In genomic region chr3:31159331-31160039, GRCh38 we compare ENCODE assay signal across 19 cellular contexts.
DNase-seq lines count a peak whose midpoint lies in the region; ATAC-seq and TF ChIP-seq lines count a peak whose summit lies in the region.
"Had no signal": no experiment of that assay in that cellular context is flagged by ENCODE, and none has a peak within 500 bp of the region (broad histone marks: within the 10 kb centered on the region; RNA-seq: fewer than 3 reads in every experiment).

No MANE protein-coding gene starts in this region.

- POLR2A ChIA-PET in Caco-2 (lab: Charles Lee), result no interaction called here

- H3K36me3 Mint-ChIP-seq in GM23338 (ENCODE audit: low read depth) (no peaks in the 10 kb centered on the region), Caco-2 (ENCODE audit: insufficient read depth, unreplicated experiment) (no peaks in the 10 kb centered on the region)
- H3K36me3 Mint-ChIP-seq: CD14-positive monocyte had no signal

- BruUV-seq in Caco-2 (replicated peaks; lab: Mats Ljungman, UMichigan), result no TSS peak

- H3F3A ChIP-seq in GM23338 (replicated peaks; ENCODE audit: low read depth), result no peaks in the 10 kb centered on the region

- H3K9me3 ChIP-seq in Caco-2 (no peaks in the 10 kb centered on the region), mucosa of descending colon (no peaks in the 10 kb centered on the region)

- intact Hi-C loops in sciatic nerve (cut with DNase I), result no loop called here
- intact Hi-C loops in Caco-2 (cut with micrococcal nuclease; ENCODE audit: unreplicated experiment), result no loop called here
- intact Hi-C loops in mucosa of descending colon (cut with DNase I, micrococcal nuclease), result no loop called here

- H3K4me3 Mint-ChIP-seq in GM23338 (no peak overlapping the region), Caco-2 (ENCODE audit: unreplicated experiment) (no peak overlapping the region)
- H3K4me3 Mint-ChIP-seq: CD14-positive monocyte, H9 had no signal

- H3K4me1 ChIP-seq in GM23338 (ENCODE audit: insufficient read depth) (no peaks in the 10 kb centered on the region), Caco-2 (no peaks in the 10 kb centered on the region), mucosa of descending colon (ENCODE audit: low read depth) (no peaks in the 10 kb centered on the region)

- no peak for ATAC-seq in GM23338
- peak; percentile 55 for ATAC-seq in sciatic nerve
- ATAC-seq in mucosa of descending colon, result no peak
- ATAC-seq: Right ventricle myocardium inferior had no signal

- H3K4me3 ChIP-seq in GM23338 (no peak overlapping the region), fibroblast of the aortic adventitia (ENCODE audit: low read depth, low read length) (no peak overlapping the region), Caco-2 (ENCODE audit: low read depth, low read length) (no peak overlapping the region), mucosa of descending colon (no peak overlapping the region)

- H2AFZ ChIP-seq in GM23338, result 0 out of 2 replicates have a peak overlapping the region, but pooled peaks have one; percentile 11

- H3K4me1 Mint-ChIP-seq in GM23338, result no peaks in the 10 kb centered on the region
- H3K4me1 Mint-ChIP-seq in Caco-2 (ENCODE audit: low read depth, unreplicated experiment), result no peaks in the 10 kb centered on the region
- H3K4me1 Mint-ChIP-seq: H9 had no signal

- H3K79me2 ChIP-seq in GM23338 (replicated peaks; ENCODE audit: insufficient read depth), result no peaks in the 10 kb centered on the region

- no peaks in the 10 kb centered on the region for H4K20me1 ChIP-seq in GM23338 (replicated peaks; ENCODE audit: insufficient read depth)

- H3K27me3 ChIP-seq in GM23338 (ENCODE audit: insufficient read depth) (no peaks in the 10 kb centered on the region), Caco-2 (replicated peaks; ENCODE audit: control insufficient read depth, insufficient read depth, low read length) (no peaks in the 10 kb centered on the region)

- no peak overlapping the region for H3K27ac ChIP-seq in GM23338 (ENCODE audit: low read depth)
- H3K27ac ChIP-seq: KMS-11 had no signal

- H3K27me3 Mint-ChIP-seq in GM23338 (ENCODE audit: insufficient read depth, low read depth, poor library complexity) (no peaks in the 10 kb centered on the region), Caco-2 (ENCODE audit: insufficient read depth, unreplicated experiment) (no peaks in the 10 kb centered on the region)

- no peak for TF ChIP-seq CTCF in GM23338 (conservative IDR thresholded peaks at IDR 0.05; ENCODE audit: low read depth in 2 of 2)
- no peak for TF ChIP-seq CTCF in fibroblast of the aortic adventitia (IDR thresholded peaks at IDR 0.05; ENCODE audit: insufficient read depth, low read length)
- no peak for TF ChIP-seq CTCF in Caco-2 (IDR thresholded peaks at IDR 0.05; ENCODE audit: insufficient read depth in 1 of 2, low read depth in 1 of 2, low read length in 1 of 2, severe bottlenecking in 1 of 2, unreplicated experiment in 1 of 2)
- no peak for TF ChIP-seq CTCF in mucosa of descending colon (IDR thresholded peaks at IDR 0.05)

- no peak overlapping the region for H3K4me2 ChIP-seq in GM23338
- H3K4me2 ChIP-seq: KMS-11 had no signal

- CTCF ChIA-PET in Caco-2 (lab: Charles Lee), result no interaction called here

- H3K9me3 Mint-ChIP-seq in GM23338 (no peaks in the 10 kb centered on the region), Caco-2 (ENCODE audit: unreplicated experiment) (no peaks in the 10 kb centered on the region)
- H3K9me3 Mint-ChIP-seq: H9 had no signal

- no peaks in the 10 kb centered on the region for H3K9me2 ChIP-seq in GM23338 (ENCODE audit: insufficient read depth)

- DNase-seq in GM23338 (ENCODE audit: low spot score) (no peak), NCI-H446 treated with DMSO at 0.1 percent for 48 hours (lab: John Stamatoyannopoulos, UW) (peak; percentile 30), fibroblast of the aortic adventitia (ENCODE audit: low read depth) (peak; percentile 25), sciatic nerve (ENCODE audit: low spot score) (no peak), Caco-2 (no peak), mucosa of descending colon (no peak), H4 (ENCODE audit: low spot score) (no peak)
- DNase-seq: ACHN; DMS153; GDM1; H9; MV-4-11; NCI-H1930; NCI-H226; NCI-H69; NK-92 treated with Interleukin-12 subunit alpha and Interleukin-12 subunit beta, amount 100 ng/mL, for 24 hours had no signal

- H3K27ac Mint-ChIP-seq in GM23338 (no peak overlapping the region), Caco-2 (ENCODE audit: unreplicated experiment) (no peak overlapping the region)
- H3K27ac Mint-ChIP-seq: CD14-positive monocyte, H9 had no signal

- H3K36me3 ChIP-seq in GM23338 (ENCODE audit: insufficient read depth), result no peaks in the 10 kb centered on the region
- H3K36me3 ChIP-seq in Caco-2 (ENCODE audit: control insufficient read depth, insufficient read depth, low read length), result no peaks in the 10 kb centered on the region
- H3K36me3 ChIP-seq in mucosa of descending colon (ENCODE audit: low read depth), result no peaks in the 10 kb centered on the region

TF ChIP-seq in GM23338, 12 proteins besides CTCF, POLR2A, EP300 and RAD21 (continues in another document):
- TF ChIP-seq STAT1 (IDR thresholded peaks at IDR 0.05; ENCODE audit: unreplicated experiment) (no peak), CREB1 (CRISPR knock-in tag; IDR thresholded peaks at IDR 0.05; ENCODE audit: low read depth) (no peak), ZNF462 (CRISPR knock-in tag; IDR thresholded peaks at IDR 0.05) (no peak), ETS1 (IDR thresholded peaks at IDR 0.05) (no peak), JUNB (IDR thresholded peaks at IDR 0.05; ENCODE audit: unreplicated experiment) (no peak), ZNF331 (CRISPR knock-in tag; IDR thresholded peaks at IDR 0.05; ENCODE audit: low read depth) (no peak), NANOG (IDR thresholded peaks at IDR 0.05; ENCODE audit: borderline replicate concordance) (no peak)

Comparison
In these comparisons a context has a peak if more than half of its experiments do, and no peak if none do; other contexts are left out.
1. DNase-seq: peak in NCI-H446 treated with DMSO at 0.1 percent for 48 hours (single experiment) and fibroblast of the aortic adventitia (single experiment); none in GM23338 (single experiment), sciatic nerve (single experiment), Caco-2 (0 of 2), mucosa of descending colon (0 of 3) and H4 (single experiment).